ENCODE assay signal across 30 cellular contexts in genomic region chr10:5147255-5147980, GRCh38. TPM values are rescaled to one million over a fixed set of nuclear protein-coding genes. Genes with fewer than 3 reads are reported as not detected.
DNase-seq lines count a peak whose midpoint lies in the region; ATAC-seq and TF ChIP-seq lines count a peak whose summit lies in the region.
"Had no signal": no experiment of that assay in that cellular context is flagged by ENCODE, and none has a peak within 500 bp of the region (broad histone marks: within the 10 kb centered on the region; RNA-seq: fewer than 3 reads in every experiment).

No MANE protein-coding gene starts in this region.

- H3K4me1 Mint-ChIP-seq in glutamatergic neuron (ENCODE audit: low read depth, unreplicated experiment), result no peaks in the 10 kb centered on the region
- H3K4me1 Mint-ChIP-seq: brain; H9; IgD-negative memory B cell; stimulated activated naive CD8-positive, alpha-beta T cell treated with anti-CD3 and anti-CD28 coated beads, Interleukin-15, amount 100 ng/mL, for 72 hours had no signal

- TF ChIP-seq CTCF in choroid plexus epithelial cell (conservative IDR thresholded peaks at IDR 0.05; ENCODE audit: low read depth, low read length) (no peak), glutamatergic neuron (IDR thresholded peaks at IDR 0.05; ENCODE audit: partially characterized antibody, unreplicated experiment) (no peak)

- H3K4me3 Mint-ChIP-seq in glutamatergic neuron (ENCODE audit: unreplicated experiment), result no peak overlapping the region
- H3K4me3 Mint-ChIP-seq: activated CD8-positive, alpha-beta T cell treated with anti-CD3 and anti-CD28 coated beads, Interleukin-2, amount 10 ng/mL, durations not matched to agents 7 days and 5 days; brain; CD8-positive, alpha-beta T cell; H9; IgD-negative memory B cell; stimulated activated naive CD8-positive, alpha-beta T cell treated with anti-CD3 and anti-CD28 coated beads, Interleukin-15, amount 100 ng/mL, for 72 hours had no signal

- H3K9me3 Mint-ChIP-seq in glutamatergic neuron (ENCODE audit: unreplicated experiment), result peaks cover 2% of the 10 kb centered on the region

- no peak overlapping the region for H3K4me3 ChIP-seq in choroid plexus epithelial cell (ENCODE audit: low read depth, low read length)
- H3K4me3 ChIP-seq: dorsolateral prefrontal cortex, GM12878, lower lobe of right lung, spleen, thyroid gland had no signal

- DNase-seq in HT-29 (ENCODE audit: low spot score), result peak; percentile 40
- DNase-seq in choroid plexus epithelial cell (ENCODE audit: low read depth), result peak; percentile 25
- peak; percentile 70 for DNase-seq in left lobe of liver (ENCODE audit: low spot score)
- DNase-seq in renal cortical epithelial cell (ENCODE audit: low read depth), result peak; percentile 72
- no peak for DNase-seq in activated naive CD4-positive, alpha-beta T cell treated with Interleukin-2 at 50 U/mL for 16 hours
- DNase-seq in glutamatergic neuron, result no peak
- DNase-seq in activated gamma-delta T cell (lab: John Stamatoyannopoulos, UW), result no peak
- DNase-seq: activated CD4-positive, alpha-beta T cell treated with anti-CD3 and anti-CD28 coated beads for 4 hours; activated CD8-positive, alpha-beta T cell treated with anti-CD3 and anti-CD28 coated beads, Interleukin-2, amount 10 ng/mL, durations not matched to agents 7 days and 5 days; activated naive CD4-positive, alpha-beta T cell treated with anti-CD3 and anti-CD28 coated beads, Interleukin-2, amount 50 U/mL, for 16 hours; BE2C; CD8-positive, alpha-beta T cell; cerebellar nuclear complex; DMS153; dorsolateral prefrontal cortex; H9; lower lobe of right lung; NCI-H446; NCI-H774; right cardiac atrium; SHP77 treated with DMSO at 0.1 percent for 48 hours; spleen; stimulated activated CD4-positive, alpha-beta T cell treated with anti-CD3 and anti-CD28 coated beads, Interleukin-2, amount 100 ng/mL, for 24 hours; stimulated activated naive CD8-positive, alpha-beta T cell treated with anti-CD3 and anti-CD28 coated beads, Interleukin-15, amount 100 ng/mL, for 72 hours; thyroid gland had no signal

- H3K36me3 Mint-ChIP-seq in glutamatergic neuron (ENCODE audit: unreplicated experiment), result peaks cover 5% of the 10 kb centered on the region
- H3K36me3 Mint-ChIP-seq: brain; CD8-positive, alpha-beta T cell; IgD-negative memory B cell had no signal

- no peaks in the 10 kb centered on the region for H3K27me3 Mint-ChIP-seq in glutamatergic neuron (ENCODE audit: unreplicated experiment)
- H3K27me3 Mint-ChIP-seq: IgD-negative memory B cell; stimulated activated naive CD8-positive, alpha-beta T cell treated with anti-CD3 and anti-CD28 coated beads, Interleukin-15, amount 100 ng/mL, for 72 hours had no signal

- no peak overlapping the region for H3K27ac Mint-ChIP-seq in glutamatergic neuron (ENCODE audit: unreplicated experiment)
- H3K27ac Mint-ChIP-seq: activated CD8-positive, alpha-beta T cell treated with anti-CD3 and anti-CD28 coated beads, Interleukin-2, amount 10 ng/mL, durations not matched to agents 7 days and 5 days; brain; CD8-positive, alpha-beta T cell; H9; IgD-negative memory B cell; stimulated activated naive CD8-positive, alpha-beta T cell treated with anti-CD3 and anti-CD28 coated beads, Interleukin-15, amount 100 ng/mL, for 72 hours had no signal

- ATAC-seq in left lobe of liver (peak; percentile 75), esophagus mucosa (no peak)
- ATAC-seq: activated CD8-positive, alpha-beta T cell treated with anti-CD3 and anti-CD28 coated beads, Interleukin-2, amount 10 ng/mL, durations not matched to agents 7 days and 5 days; CD8-positive, alpha-beta T cell; GM12878; lower lobe of right lung; right cardiac atrium; stimulated activated naive CD8-positive, alpha-beta T cell treated with anti-CD3 and anti-CD28 coated beads, Interleukin-15, amount 100 ng/mL, for 72 hours had no signal

RNA-seq across cellular contexts. Expression of gene AKR1C8, which starts 37.5 kb away (rescaled TPM):
- not detected in 2 replicates for total RNA-seq in HT-29 (2014; rRNA removed; shearing (Covaris generic))
- total RNA-seq in left lobe of liver (24.7 TPM), renal cortical epithelial cell (0.05 TPM in 1 of 2 replicates, not detected in the other), glutamatergic neuron (ENCODE audit: unreplicated experiment) (not detected), esophagus mucosa (not detected)
- total RNA-seq: CD8-positive, alpha-beta T cell; GM12878; H9; thyroid gland had no signal

RNA-seq across cellular contexts. Expression of gene AKR1C4, which starts 49.2 kb away (rescaled TPM):
- 0.29 TPM in 1 of 2 replicates, not detected in the other for total RNA-seq in HT-29 (2014; rRNA removed; shearing (Covaris generic))
- total RNA-seq in left lobe of liver, result 292 TPM
- total RNA-seq in renal cortical epithelial cell, result not detected in 2 replicates
- not detected for total RNA-seq in glutamatergic neuron (ENCODE audit: unreplicated experiment)
- not detected for total RNA-seq in esophagus mucosa
- total RNA-seq: activated CD8-positive, alpha-beta T cell treated with anti-CD3 and anti-CD28 coated beads, Interleukin-2, amount 10 ng/mL, durations not matched to agents 7 days and 5 days; CD8-positive, alpha-beta T cell; dorsolateral prefrontal cortex; GM12878; H9; lower lobe of right lung; right cardiac atrium; spleen; T-helper 2 cell treated with Interferon-gamma antibody and Interleukin-4, amounts not matched to agents 100 ng/mL and 5 ng/mL, for 36 hours; thyroid gland had no signal

RNA-seq across cellular contexts. Expression of gene AKR1C3, which starts 53.2 kb away (rescaled TPM):
- 87.6 and 95.6 TPM in 2 replicates for total RNA-seq in HT-29 (2014; rRNA removed; shearing (Covaris generic))
- 327 TPM for total RNA-seq in left lobe of liver
- 69.8 and 71.9 TPM in 2 replicates for total RNA-seq in renal cortical epithelial cell
- 0.49 TPM for total RNA-seq in glutamatergic neuron (ENCODE audit: unreplicated experiment)
- total RNA-seq in esophagus mucosa, result 29.5 TPM

Comparison
In these comparisons a context has a peak if more than half of its experiments do, and no peak if none do; other contexts are left out.
1. DNase-seq: peak in HT-29 (single experiment), choroid plexus epithelial cell (single experiment), left lobe of liver (single experiment) and renal cortical epithelial cell (single experiment); none in activated naive CD4-positive, alpha-beta T cell treated with Interleukin-2 at 50 U/mL for 16 hours (single experiment), glutamatergic neuron (single experiment) and activated gamma-delta T cell (single experiment).
2. RNA of gene AKR1C8, which starts 37.5 kb away (total RNA-seq): 24.7 TPM in left lobe of liver (single experiment); 0.05 TPM in renal cortical epithelial cell, not detected in HT-29, not detected in glutamatergic neuron (single experiment) and not detected in esophagus mucosa (single experiment); every median in the first group is over 10 times any median in the second.
3. RNA of gene AKR1C4, which starts 49.2 kb away (total RNA-seq): 292 TPM in left lobe of liver (single experiment); 0.29 TPM in HT-29, not detected in renal cortical epithelial cell, not detected in glutamatergic neuron (single experiment) and not detected in esophagus mucosa (single experiment); every median in the first group is over 100 times any median in the second.
4. RNA of gene AKR1C3, which starts 53.2 kb away (total RNA-seq): 327 TPM in left lobe of liver (single experiment), 87.6 to 95.6 TPM in HT-29, 69.8 to 71.9 TPM in renal cortical epithelial cell and 29.5 TPM in esophagus mucosa (single experiment); 0.49 TPM in glutamatergic neuron (single experiment); every median in the first group is over 10 times any median in the second.